ENCODE assay signal across 16 cellular contexts in genomic region chr2:44932564-44933392, GRCh38. TPM values are rescaled to one million over a fixed set of nuclear protein-coding genes. Genes with fewer than 3 reads are reported as not detected.
A peak's percentile ranks its signal among the peaks of the same experiment; 100 is the strongest.
DNase-seq lines count a peak whose midpoint lies in the region; TF ChIP-seq lines count a peak whose summit lies in the region.
"Had no signal": no experiment of that assay in that cellular context is flagged by ENCODE, and none has a peak within 500 bp of the region (broad histone marks: within the 10 kb centered on the region; RNA-seq: fewer than 3 reads in every experiment).

No MANE protein-coding gene starts in this region.

- in situ Hi-C loops in transverse colon (cut with MboI; ENCODE audit: low pct_ligation_motif_present in 1 of 4, low pct_unique_long_range_greater_than_20kb in 1 of 4, low sequenced_read_pairs in 3 of 4), result no loop called here

- H3K9me3 Mint-ChIP-seq in glutamatergic neuron (ENCODE audit: unreplicated experiment), result peaks cover 19% of the 10 kb centered on the region
- H3K9me3 Mint-ChIP-seq: activated CD4-positive, alpha-beta memory T cell treated with anti-CD3 and anti-CD28 coated beads, Interleukin-2, amount 10 ng/mL, durations not matched to agents 7 days and 5 days; mesothelial cell of epicardium had no signal

- no peaks in the 10 kb centered on the region for H3K79me2 ChIP-seq in parathyroid adenoma

- H3K36me3 ChIP-seq in HUES6 (ENCODE audit: control insufficient read depth, insufficient read depth, low read length), result no peaks in the 10 kb centered on the region
- no peaks in the 10 kb centered on the region for H3K36me3 ChIP-seq in parathyroid adenoma (ENCODE audit: control insufficient read depth, insufficient read depth, low read length)
- H3K36me3 ChIP-seq in transverse colon, result no peaks in the 10 kb centered on the region
- H3K36me3 ChIP-seq: heart right ventricle, sigmoid colon had no signal

- H3K4me1 ChIP-seq in HUES6 (ENCODE audit: control insufficient read depth, insufficient read depth, low read length) (peaks cover 45% of the 10 kb centered on the region), parathyroid adenoma (no peaks in the 10 kb centered on the region), transverse colon (peaks cover under 1 to 52% (median 36%) of the 10 kb centered on the region in 4 donors)

- H3K4me3 Mint-ChIP-seq in glutamatergic neuron (ENCODE audit: unreplicated experiment), result peak overlapping the region; percentile 59
- H3K4me3 Mint-ChIP-seq: activated CD4-positive, alpha-beta memory T cell treated with anti-CD3 and anti-CD28 coated beads, Interleukin-2, amount 10 ng/mL, durations not matched to agents 7 days and 5 days; mesothelial cell of epicardium had no signal

- H3K27me3 Mint-ChIP-seq in glutamatergic neuron (ENCODE audit: unreplicated experiment), result peaks cover 49% of the 10 kb centered on the region

- no peak for TF ChIP-seq EP300 in transverse colon (IDR thresholded peaks at IDR 0.05; ENCODE audit: low read depth)

- H3K27ac ChIP-seq in HUES6 (ENCODE audit: low read depth, low read length) (no peak overlapping the region), parathyroid adenoma (no peak overlapping the region), transverse colon (no peak overlapping the region)
- H3K27ac ChIP-seq: heart right ventricle, sigmoid colon had no signal

- TF ChIP-seq CTCF in GM10266 (IDR thresholded peaks at IDR 0.05; ENCODE audit: control insufficient read depth, insufficient read depth, low read depth, missing control alignments), result no peak
- no peak for TF ChIP-seq CTCF in glutamatergic neuron (IDR thresholded peaks at IDR 0.05; ENCODE audit: partially characterized antibody, unreplicated experiment)
- TF ChIP-seq CTCF in parathyroid adenoma (IDR thresholded peaks at IDR 0.05), result no peak
- no peak for TF ChIP-seq CTCF in transverse colon (IDR thresholded peaks at IDR 0.05)

- no peak overlapping the region for H2AFZ ChIP-seq in parathyroid adenoma

- H3K4me3 ChIP-seq in HUES6 (ENCODE audit: low read depth, low read length) (peak overlapping the region; percentile 43), parathyroid adenoma (ENCODE audit: low read depth, low read length) (no peak overlapping the region), transverse colon (peak overlapping the region in 1 of 4 donors; percentile 10)
- H3K4me3 ChIP-seq: heart right ventricle, sigmoid colon had no signal

- peaks cover 100% of the 10 kb centered on the region for H3K27me3 ChIP-seq in HUES6 (ENCODE audit: control insufficient read depth, insufficient read depth, low read length)
- peaks cover 14% of the 10 kb centered on the region for H3K27me3 ChIP-seq in parathyroid adenoma (ENCODE audit: control insufficient read depth, insufficient read depth, low read length)
- H3K27me3 ChIP-seq in transverse colon, result peaks cover 100% of the 10 kb centered on the region

- intact Hi-C loops in transverse colon (cut with DNase I; ENCODE audit: low total_unique reads), result no loop called here

- no peak for TF ChIP-seq POLR2A in transverse colon (IDR thresholded peaks at IDR 0.05)

- no peaks in the 10 kb centered on the region for H3K9me3 ChIP-seq in HUES6 (ENCODE audit: control insufficient read depth, insufficient read depth, low read depth, low read length)
- no peaks in the 10 kb centered on the region for H3K9me3 ChIP-seq in parathyroid adenoma (ENCODE audit: control insufficient read depth, low read length)
- H3K9me3 ChIP-seq in transverse colon, result no peaks in the 10 kb centered on the region
- H3K9me3 ChIP-seq: heart right ventricle, sigmoid colon had no signal

- DNase-seq in GM10266 (ENCODE audit: extremely low spot score) (peak; percentile 17), glutamatergic neuron (no peak), midbrain (lab: John Stamatoyannopoulos, UW) (no peak), transverse colon (no peak), OCI-M2 (lab: John Stamatoyannopoulos, UW; ENCODE audit: unreplicated experiment) (no peak)
- DNase-seq: activated CD4-positive, alpha-beta memory T cell treated with anti-CD3 and anti-CD28 coated beads, Interleukin-2, amount 10 ng/mL, durations not matched to agents 7 days and 5 days; amniotic stem cell; GOT3; heart right ventricle; NCI-H1930 had no signal

- H3K9ac ChIP-seq in HUES6 (ENCODE audit: low read length) (no peak overlapping the region), parathyroid adenoma (no peak overlapping the region)

- 22% methylated on average over 45 of the region's 45 CpGs; no CpG with 5 or more reads in 1 of the 2 donors for WGBS in transverse colon (ENCODE audit: low coverage in 1 of 2), 2 donors

- peak overlapping the region; percentile 13 for H3K4me2 ChIP-seq in parathyroid adenoma (ENCODE audit: low read length)

- no peak overlapping the region for H3K27ac Mint-ChIP-seq in glutamatergic neuron (ENCODE audit: unreplicated experiment)
- H3K27ac Mint-ChIP-seq: activated CD4-positive, alpha-beta memory T cell treated with anti-CD3 and anti-CD28 coated beads, Interleukin-2, amount 10 ng/mL, durations not matched to agents 7 days and 5 days; mesothelial cell of epicardium had no signal

- H3K4me1 Mint-ChIP-seq in glutamatergic neuron (ENCODE audit: low read depth, unreplicated experiment), result peaks cover 9% of the 10 kb centered on the region

- H3K36me3 Mint-ChIP-seq in glutamatergic neuron (ENCODE audit: unreplicated experiment), result no peaks in the 10 kb centered on the region
- H3K36me3 Mint-ChIP-seq: mesothelial cell of epicardium had no signal

RNA-seq across cellular contexts. Expression of gene SIX3, which starts 8.7 kb away (rescaled TPM):
- total RNA-seq in glutamatergic neuron (ENCODE audit: unreplicated experiment) (0.86 TPM), transverse colon (not detected)
- total RNA-seq: chondrocyte, heart right ventricle, mesothelial cell of epicardium, Right ventricle myocardium inferior, sigmoid colon had no signal
